33 cellular contexts compared by ENCODE assay signal in the genomic region with DNA sequence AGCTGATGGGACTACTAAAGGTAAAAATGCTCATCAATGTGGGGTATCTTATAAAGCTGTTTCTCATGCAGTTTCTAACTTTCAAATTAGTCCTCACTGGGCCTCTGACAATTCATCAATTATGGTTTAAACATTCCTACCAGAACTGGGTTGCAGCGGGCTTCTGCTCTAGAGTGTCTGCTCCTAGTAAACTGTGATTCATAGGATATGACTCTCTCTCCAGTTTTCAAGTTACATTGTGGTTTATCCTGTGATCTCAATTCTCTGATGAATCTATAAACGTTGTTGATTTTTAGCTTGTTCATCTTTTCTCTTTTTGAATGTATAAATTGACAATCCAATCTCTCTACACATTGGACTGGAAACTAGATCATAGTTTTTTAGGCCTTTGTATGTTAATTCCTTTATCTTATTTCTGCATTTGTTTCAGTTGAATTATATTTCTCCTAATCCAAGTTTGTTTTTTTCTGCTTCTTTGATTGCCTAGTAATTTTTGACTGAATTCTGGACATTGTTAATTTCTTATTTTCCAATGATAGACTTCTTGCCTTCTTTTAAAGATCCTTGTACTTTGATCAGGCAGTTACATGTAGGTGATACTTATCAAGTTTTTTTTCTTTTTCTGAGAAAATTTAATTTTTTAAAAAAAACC.
A peak's percentile ranks its signal among the peaks of the same experiment; 100 is the strongest.
DNase-seq lines count a peak whose midpoint lies in the region; ATAC-seq and TF ChIP-seq lines count a peak whose summit lies in the region.
"Had no signal": no experiment of that assay in that cellular context is flagged by ENCODE, and none has a peak within 500 bp of the region (broad histone marks: within the 10 kb centered on the region; RNA-seq: fewer than 3 reads in every experiment).

No MANE protein-coding gene starts in this region.

- H4K20me1 ChIP-seq in PC-3 (ENCODE audit: low read length), result no peaks in the 10 kb centered on the region
- H4K20me1 ChIP-seq: BLaER1 treated with 17β-estradiol and CSF1 and Interleukin-3, amounts not matched to agents 10 nM and 100 nM had no signal

- H2AFZ ChIP-seq in PC-3 (ENCODE audit: low read length), result no peak overlapping the region

- ATAC-seq in PC-3 (peak; percentile 66), HG02840 (IDR thresholded peaks at IDR 0.05; ENCODE audit: low FRiP score, unreplicated experiment) (no peak)
- ATAC-seq: gastroesophageal sphincter; natural killer cell treated with Interleukin-12 subunit alpha and Interleukin-12 subunit beta and Interleukin-15 and Interleukin-18, amount 100 ng/mL, for 72 hours had no signal

- H3K27ac Mint-ChIP-seq in chondrocyte (ENCODE audit: unreplicated experiment), result no peak overlapping the region
- no peak overlapping the region for H3K27ac Mint-ChIP-seq in CD4-positive, alpha-beta memory T cell
- H3K27ac Mint-ChIP-seq: activated T-cell treated with anti-CD3 and anti-CD28 coated beads, Interleukin-2, amount 50 U/mL, for 24 hours; immature natural killer cell; natural killer cell treated with Interleukin-12 subunit alpha and Interleukin-12 subunit beta and Interleukin-15 and Interleukin-18, amount 100 ng/mL, for 72 hours; stimulated activated naive CD8-positive, alpha-beta T cell treated with anti-CD3 and anti-CD28 coated beads, Interleukin-15, Interleukin-2, amounts not matched to agents 100 ng/mL and 50 ng/mL, for 24 hours; T-helper 2 cell treated with Interferon-gamma antibody and Interleukin-4, amounts not matched to agents 5 μg/mL and 100 μg/mL, for 36 hours had no signal

- TF ChIP-seq CTCF in PC-3 (conservative IDR thresholded peaks at IDR 0.05; ENCODE audit: low read depth, low read length) (no peak), choroid plexus epithelial cell (conservative IDR thresholded peaks at IDR 0.05; ENCODE audit: low read depth, low read length) (no peak), chondrocyte (IDR thresholded peaks at IDR 0.05) (no peak)

- H3K4me3 ChIP-seq in PC-3 (ENCODE audit: low read length) (no peak overlapping the region), choroid plexus epithelial cell (ENCODE audit: low read depth, low read length) (no peak overlapping the region)
- no peak overlapping the region for H3K4me3 ChIP-seq in CD4-positive, alpha-beta memory T cell (ENCODE audit: low read length in 2 of 2)
- H3K4me3 ChIP-seq: BLaER1 treated with 17β-estradiol and CSF1 and Interleukin-3, amounts not matched to agents 10 nM and 100 nM; gastroesophageal sphincter; HAP-1; vagina had no signal

- H3K9ac ChIP-seq in PC-3 (ENCODE audit: low read length), result 0 out of 2 replicates have a peak overlapping the region, but pooled peaks have one; percentile 20
- H3K9ac ChIP-seq: BLaER1 treated with 17β-estradiol and CSF1 and Interleukin-3, amounts not matched to agents 10 nM and 100 nM; KMS-11 had no signal

- no peaks in the 10 kb centered on the region for H3K79me2 ChIP-seq in PC-3 (ENCODE audit: low read length)

- H3K27me3 ChIP-seq in PC-3 (ENCODE audit: low read length), result no peaks in the 10 kb centered on the region
- H3K27me3 ChIP-seq in CD4-positive, alpha-beta memory T cell (ENCODE audit: insufficient read depth, low read length), result no peaks in the 10 kb centered on the region
- H3K27me3 ChIP-seq: BLaER1 treated with 17β-estradiol and CSF1 and Interleukin-3, amounts not matched to agents 10 nM and 100 nM; gastroesophageal sphincter; vagina had no signal

- intact Hi-C loops in PC-3 (cut with micrococcal nuclease), result loop anchor here (5.0 kb wide), 1 partner anchor 169 kb away; no protein-coding TSS in a partner anchor
- intact Hi-C loops in CD4-positive, alpha-beta memory T cell (cut with micrococcal nuclease), result no loop called here

- H3K9me3 ChIP-seq in PC-3 (ENCODE audit: low read length), result no peaks in the 10 kb centered on the region
- H3K9me3 ChIP-seq in CD4-positive, alpha-beta memory T cell (ENCODE audit: control insufficient read depth in 1 of 2, low read length in 2 of 2), result no peaks in the 10 kb centered on the region
- H3K9me3 ChIP-seq: Caco-2, HAP-1, vagina had no signal

- no peak overlapping the region for H3K4me3 Mint-ChIP-seq in chondrocyte (ENCODE audit: unreplicated experiment)
- H3K4me3 Mint-ChIP-seq in CD4-positive, alpha-beta memory T cell, result no peak overlapping the region
- H3K4me3 Mint-ChIP-seq: activated T-cell treated with anti-CD3 and anti-CD28 coated beads, Interleukin-2, amount 50 U/mL, for 24 hours; immature natural killer cell; natural killer cell treated with Interleukin-12 subunit alpha and Interleukin-12 subunit beta and Interleukin-15 and Interleukin-18, amount 100 ng/mL, for 72 hours; stimulated activated naive CD8-positive, alpha-beta T cell treated with anti-CD3 and anti-CD28 coated beads, Interleukin-15, Interleukin-2, amounts not matched to agents 100 ng/mL and 50 ng/mL, for 24 hours; T-helper 2 cell treated with Interferon-gamma antibody and Interleukin-4, amounts not matched to agents 5 μg/mL and 100 μg/mL, for 36 hours had no signal

- POLR2A ChIA-PET in PC-3 (lab: Charles Lee; ENCODE audit: unreplicated experiment), result no interaction called here
- POLR2A ChIA-PET in CD4-positive, alpha-beta memory T cell (lab: Charles Lee; ENCODE audit: partially characterized antibody), result no interaction called here

- H3K4me1 Mint-ChIP-seq in chondrocyte (ENCODE audit: low read depth), result no peaks in the 10 kb centered on the region
- no peaks in the 10 kb centered on the region for H3K4me1 Mint-ChIP-seq in CD4-positive, alpha-beta memory T cell
- H3K4me1 Mint-ChIP-seq: immature natural killer cell had no signal

- H3K36me3 Mint-ChIP-seq in chondrocyte (ENCODE audit: low read depth), result peaks cover 5% of the 10 kb centered on the region
- no peaks in the 10 kb centered on the region for H3K36me3 Mint-ChIP-seq in CD4-positive, alpha-beta memory T cell

- no peak overlapping the region for H3K4me2 ChIP-seq in PC-3 (ENCODE audit: low read length)
- H3K4me2 ChIP-seq: BLaER1 treated with 17β-estradiol and CSF1 and Interleukin-3, amounts not matched to agents 10 nM and 100 nM; KMS-11 had no signal

- H3K27me3 Mint-ChIP-seq in chondrocyte (ENCODE audit: low read depth), result no peaks in the 10 kb centered on the region
- no peaks in the 10 kb centered on the region for H3K27me3 Mint-ChIP-seq in CD4-positive, alpha-beta memory T cell
- H3K27me3 Mint-ChIP-seq: activated T-cell treated with anti-CD3 and anti-CD28 coated beads, Interleukin-2, amount 50 U/mL, for 24 hours; natural killer cell treated with Interleukin-12 subunit alpha and Interleukin-12 subunit beta and Interleukin-15 and Interleukin-18, amount 100 ng/mL, for 72 hours; stimulated activated naive CD8-positive, alpha-beta T cell treated with anti-CD3 and anti-CD28 coated beads, Interleukin-15, Interleukin-2, amounts not matched to agents 100 ng/mL and 50 ng/mL, for 24 hours had no signal

- BruUV-seq in PC-3 (replicated peaks; lab: Mats Ljungman, UMichigan), result no TSS peak

- H3K9me2 ChIP-seq in PC-3 (replicated peaks; ENCODE audit: low read length), result no peaks in the 10 kb centered on the region; the same call in 1 of the 2 replicates

- DNase-seq in EH (ENCODE audit: low read depth), result peak; percentile 4
- peak; percentile 72 for DNase-seq in PC-3
- DNase-seq in choroid plexus epithelial cell (ENCODE audit: low read depth), result peak; percentile 36
- peak; percentile 53 for DNase-seq in kidney tubule cell (ENCODE audit: low spot score)
- DNase-seq in chondrocyte (ENCODE audit: low spot score), result no peak
- no peak for DNase-seq in SK-N-DZ (ENCODE audit: low spot score)
- no peak for DNase-seq in CD4-positive, alpha-beta memory T cell
- DNase-seq: ACHN; activated CD4-positive, alpha-beta T cell treated with anti-CD3 and anti-CD28 coated beads for 48 hours; activated T-cell treated with anti-CD3 and anti-CD28 coated beads, Interleukin-2, amount 50 U/mL, for 24 hours; Caco-2; DMS79; effector CD4-positive, alpha-beta T cell; erythroblast; hippocampal formation; immature natural killer cell; midbrain; MV-4-11; NCI-H146; NCI-H2107; NCI-H446 treated with DMSO at 0.1 percent for 48 hours; SHP77; small intestine had no signal

- H3F3A ChIP-seq in PC-3 (ENCODE audit: low read length, unreplicated experiment), result peaks cover 4% of the 10 kb centered on the region

- H3K9me3 Mint-ChIP-seq in chondrocyte (ENCODE audit: low read depth), result peaks cover 32% of the 10 kb centered on the region
- peaks cover 5 to 23% (median 13%) of the 10 kb centered on the region in 8 donors for H3K9me3 Mint-ChIP-seq in CD4-positive, alpha-beta memory T cell

- CTCF ChIA-PET in PC-3 (lab: Charles Lee), result no interaction called here
- CTCF ChIA-PET in CD4-positive, alpha-beta memory T cell (lab: Charles Lee; ENCODE audit: partially characterized antibody), result no interaction called here

- H3K36me3 ChIP-seq in PC-3 (ENCODE audit: low read depth, low read length), result peaks cover 2% of the 10 kb centered on the region; the same call in 1 of the 2 replicates
- no peaks in the 10 kb centered on the region for H3K36me3 ChIP-seq in CD4-positive, alpha-beta memory T cell (ENCODE audit: insufficient read depth, low read length)
- H3K36me3 ChIP-seq: BLaER1 treated with 17β-estradiol and CSF1 and Interleukin-3, amounts not matched to agents 10 nM and 100 nM; gastroesophageal sphincter; HAP-1; vagina had no signal

- peaks cover 14% of the 10 kb centered on the region for H3K4me1 ChIP-seq in PC-3 (ENCODE audit: insufficient read depth, low read length)
- no peaks in the 10 kb centered on the region for H3K4me1 ChIP-seq in CD4-positive, alpha-beta memory T cell (ENCODE audit: insufficient read depth, low read length)
- H3K4me1 ChIP-seq: BLaER1 treated with 17β-estradiol and CSF1 and Interleukin-3, amounts not matched to agents 10 nM and 100 nM; Caco-2; gastroesophageal sphincter; HAP-1; vagina had no signal

- peak overlapping the region; percentile 85 for H3K27ac ChIP-seq in PC-3 (ENCODE audit: low read length)
- no peak overlapping the region for H3K27ac ChIP-seq in CD4-positive, alpha-beta memory T cell (ENCODE audit: low read depth, low read length)
- H3K27ac ChIP-seq: BLaER1 treated with 17β-estradiol and CSF1 and Interleukin-3, amounts not matched to agents 10 nM and 100 nM; gastroesophageal sphincter; KMS-11; vagina; VCaP had no signal

Comparison
In these comparisons a context has a peak if more than half of its experiments do, and no peak if none do; other contexts are left out.
1. DNase-seq: peak in EH (single experiment), PC-3 (single experiment), choroid plexus epithelial cell (single experiment) and kidney tubule cell (single experiment); none in chondrocyte (single experiment), SK-N-DZ (single experiment) and CD4-positive, alpha-beta memory T cell (0 of 5).